29 cellular contexts compared by ENCODE assay signal in the genomic region with DNA sequence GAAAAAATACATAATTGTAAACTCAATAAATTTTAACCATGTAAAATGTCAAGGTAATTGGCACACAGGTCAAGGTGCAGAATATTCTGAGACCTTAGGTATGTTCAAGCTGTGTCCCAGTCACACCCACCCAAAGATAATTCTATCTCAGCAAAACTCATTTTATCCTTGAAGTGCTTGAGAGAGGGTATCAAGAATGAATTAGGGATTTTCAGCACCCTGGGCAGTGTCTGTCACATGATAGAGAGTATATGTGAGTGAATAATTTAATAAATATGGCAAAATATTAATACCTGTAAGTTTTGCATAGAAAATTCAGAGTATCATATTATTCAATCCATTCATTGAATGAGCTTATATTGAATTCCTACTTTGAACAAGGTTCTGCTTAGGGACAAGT.
DNase-seq lines count a peak whose midpoint lies in the region; ATAC-seq and TF ChIP-seq lines count a peak whose summit lies in the region.
"Had no signal": no experiment of that assay in that cellular context is flagged by ENCODE, and none has a peak within 500 bp of the region (broad histone marks: within the 10 kb centered on the region; RNA-seq: fewer than 3 reads in every experiment).

No MANE protein-coding gene starts in this region.

- TF ChIP-seq EP300 in SK-N-SH (IDR thresholded peaks at IDR 0.05; ENCODE audit: borderline replicate concordance in 1 of 2, low read depth in 1 of 2, low read length in 1 of 2): no peak
- TF ChIP-seq EP300 in Ishikawa (IDR thresholded peaks at IDR 0.05; ENCODE audit: borderline replicate concordance): no peak

- H3F3A ChIP-seq in SK-N-SH (replicated peaks; ENCODE audit: insufficient read depth): no peaks in the 10 kb centered on the region

- no peak overlapping the region for H3K27ac ChIP-seq in SK-N-SH (ENCODE audit: low read depth in 2 of 2, low read length in 1 of 2)
- H3K27ac ChIP-seq: 22Rv1; A549; BLaER1; BLaER1 treated with 17β-estradiol and CSF1 and Interleukin-3, amounts not matched to agents 10 nM and 100 nM; C4-2B had no signal

- TF ChIP-seq RAD21 in SK-N-SH (IDR thresholded peaks at IDR 0.05; ENCODE audit: low read length) (no peak), Ishikawa (IDR thresholded peaks at IDR 0.05; ENCODE audit: low read depth) (no peak)

- H3K27me3 ChIP-seq in SK-N-SH (ENCODE audit: insufficient read depth): no peaks in the 10 kb centered on the region
- H3K27me3 ChIP-seq: BE2C; BLaER1; BLaER1 treated with 17β-estradiol and CSF1 and Interleukin-3, amounts not matched to agents 10 nM and 100 nM had no signal

- CTCF ChIA-PET in SK-N-SH (lab: Yijun Ruan, JAX): no interaction called here

- DNase-seq in SK-N-SH (no peak), GM13976 (ENCODE audit: low spot score) (no peak)
- DNase-seq: 8988T; ACHN; AML-193; BE2C; C1 segment of cervical spinal cord; Caco-2; Calu3; CD4-positive, alpha-beta memory T cell; CD4-positive, alpha-beta T cell; CD4-positive, CD25-positive, alpha-beta regulatory T cell; CD8-positive, alpha-beta memory T cell; CD8-positive, alpha-beta T cell; COR-L47; DMS 273 treated with DMSO at 0.1 percent for 48 hours; DMS153; DMS53; DMS79; DMS79 treated with DMSO at 0.1 percent for 48 hours; DND-41; EL had no signal

- H3K9me2 ChIP-seq in SK-N-SH: no peaks in the 10 kb centered on the region

- POLR2A ChIA-PET in SK-N-SH (lab: Yijun Ruan, JAX): no interaction called here

- no peak overlapping the region for H3K9ac ChIP-seq in SK-N-SH
- H3K9ac ChIP-seq: BLaER1; BLaER1 treated with 17β-estradiol and CSF1 and Interleukin-3, amounts not matched to agents 10 nM and 100 nM had no signal

- H4K20me1 ChIP-seq in SK-N-SH (ENCODE audit: insufficient read depth): no peaks in the 10 kb centered on the region
- H4K20me1 ChIP-seq: BLaER1; BLaER1 treated with 17β-estradiol and CSF1 and Interleukin-3, amounts not matched to agents 10 nM and 100 nM had no signal

- H3K4me2 ChIP-seq in SK-N-SH: no peak overlapping the region
- H3K4me2 ChIP-seq: A549; BLaER1; BLaER1 treated with 17β-estradiol and CSF1 and Interleukin-3, amounts not matched to agents 10 nM and 100 nM had no signal

- H3K36me3 ChIP-seq in SK-N-SH (replicated peaks in 1 of 2; ENCODE audit: control insufficient read depth in 1 of 2, insufficient read depth in 2 of 2, low read length in 1 of 2): no peaks in the 10 kb centered on the region
- H3K36me3 ChIP-seq: BE2C; BLaER1; BLaER1 treated with 17β-estradiol and CSF1 and Interleukin-3, amounts not matched to agents 10 nM and 100 nM had no signal

- H3K79me2 ChIP-seq in SK-N-SH (ENCODE audit: insufficient read depth): no peaks in the 10 kb centered on the region; the same call in 1 of the 2 replicates

- no peak overlapping the region for H3K4me3 ChIP-seq in SK-N-SH (ENCODE audit: low read depth in 2 of 2, low read length in 1 of 2)
- H3K4me3 ChIP-seq: A549; BLaER1; BLaER1 treated with 17β-estradiol and CSF1 and Interleukin-3, amounts not matched to agents 10 nM and 100 nM had no signal

- H3K9me3 ChIP-seq in SK-N-SH: no peaks in the 10 kb centered on the region
- H3K9me3 ChIP-seq: A549; BE2C; BLaER1; BLaER1 treated with 17β-estradiol and CSF1 and Interleukin-3, amounts not matched to agents 10 nM and 100 nM; Caco-2 had no signal

- in situ Hi-C loops in GM13976 (cut with MboI; ENCODE audit: low sequenced_read_pairs, unreplicated experiment): no loop called here

- H3K4me1 ChIP-seq in SK-N-SH (ENCODE audit: control insufficient read depth in 1 of 2, insufficient read depth in 2 of 2, low read depth in 1 of 2, low read length in 1 of 2): no peaks in the 10 kb centered on the region
- H3K4me1 ChIP-seq: A549; BE2C; BLaER1; BLaER1 treated with 17β-estradiol and CSF1 and Interleukin-3, amounts not matched to agents 10 nM and 100 nM; Caco-2 had no signal

- no peak overlapping the region for H2AFZ ChIP-seq in SK-N-SH (ENCODE audit: low read depth)

- TF ChIP-seq CTCF in SK-N-SH (IDR thresholded peaks at IDR 0.05) (no peak), GM13976 (IDR thresholded peaks at IDR 0.05; ENCODE audit: borderline replicate concordance, control extremely low read depth, extremely low read depth, insufficient read depth, missing control alignments) (no peak)

- ATAC-seq in SK-N-SH treated with all-trans-retinoic acid at 6 μM for 48 hours: no peak
- ATAC-seq: A549; CD8-positive, alpha-beta T cell had no signal

TF ChIP-seq in SK-N-SH, 30 proteins besides CTCF, POLR2A, EP300 and RAD21 (continues in another document):
- TF ChIP-seq USF1 (IDR thresholded peaks at IDR 0.05; ENCODE audit: borderline replicate concordance, low read depth) (no peak), ELF1 (IDR thresholded peaks at IDR 0.05) (no peak)

TF ChIP-seq in SK-N-SH treated with all-trans-retinoic acid at 6 μM for 48 hours, 23 proteins besides CTCF, POLR2A, EP300 and RAD21:
- TF ChIP-seq ZFP3 (CRISPR knock-in tag; IDR thresholded peaks at IDR 0.05) (no peak), TCF4 (CRISPR knock-in tag; IDR thresholded peaks at IDR 0.05; ENCODE audit: borderline replicate concordance) (no peak), ISL1 (CRISPR knock-in tag; IDR thresholded peaks at IDR 0.05) (no peak), ESRRG (CRISPR knock-in tag; IDR thresholded peaks at IDR 0.05) (no peak), ZC3H10 (CRISPR knock-in tag; IDR thresholded peaks at IDR 0.05) (no peak), ARNTL (CRISPR knock-in tag; IDR thresholded peaks at IDR 0.05; ENCODE audit: borderline replicate concordance, low read depth) (no peak), ZFP30 (CRISPR knock-in tag; IDR thresholded peaks at IDR 0.05) (no peak), CSDC2 (CRISPR knock-in tag; IDR thresholded peaks at IDR 0.05) (no peak), ZNF8 (CRISPR knock-in tag; IDR thresholded peaks at IDR 0.05) (no peak)

TF ChIP-seq in Ishikawa, 13 proteins besides CTCF, POLR2A, EP300 and RAD21:
- TF ChIP-seq REST (IDR thresholded peaks at IDR 0.05; ENCODE audit: low read depth): peak; percentile 52; the same call in 1 of the 2 replicates
- TF ChIP-seq YY1 (IDR thresholded peaks at IDR 0.05; ENCODE audit: low read depth): no peak
